In genomic region chr12:54159140-54159539, GRCh38 we compare ENCODE assay signal across 8 cellular contexts. TPM values are rescaled to one million over a fixed set of nuclear protein-coding genes. Genes with fewer than 3 reads are reported as not detected.
DNase-seq lines count a peak whose midpoint lies in the region; ATAC-seq and TF ChIP-seq lines count a peak whose summit lies in the region.

No MANE protein-coding gene starts in this region.

- peaks cover 15% of the 10 kb centered on the region; the same call in 1 of the 2 replicates for H3K27me3 ChIP-seq in SJCRH30
- H3K27me3 ChIP-seq in uterus: no peaks in the 10 kb centered on the region

- ATAC-seq in GM19351 (IDR thresholded peaks at IDR 0.05; ENCODE audit: unreplicated experiment): peak; percentile 98
- peak; percentile 68 for ATAC-seq in left colon

- H3K4me3 ChIP-seq in SJCRH30 (no peak overlapping the region), uterus (no peak overlapping the region)

- TF ChIP-seq CTCF in uterus (IDR thresholded peaks at IDR 0.05): no peak

- H3K9me3 ChIP-seq in SJCRH30 (replicated peaks) (no peaks in the 10 kb centered on the region), uterus (no peaks in the 10 kb centered on the region)

- no peak for TF ChIP-seq POLR2A in uterus (IDR thresholded peaks at IDR 0.05)

- no peaks in the 10 kb centered on the region for H3K36me3 ChIP-seq in SJCRH30
- H3K36me3 ChIP-seq in uterus: no peaks in the 10 kb centered on the region

- no peaks in the 10 kb centered on the region for H3K4me1 ChIP-seq in SJCRH30
- H3K4me1 ChIP-seq in uterus: no peaks in the 10 kb centered on the region

- intact Hi-C loops in left colon (cut with DNase I, micrococcal nuclease) (no loop called here), uterus (cut with DNase I; ENCODE audit: low total_unique reads) (no loop called here)

- DNase-seq in Daoy (ENCODE audit: low read depth) (peak; percentile 54), HuH-7.5 (ENCODE audit: low spot score) (peak; percentile 90), SJCRH30 (peak; percentile 50 to 71), left colon (peak; percentile 26 to 30), foreskin melanocyte (no peak), uterus (no peak), OCI-M1 (lab: John Stamatoyannopoulos, UW) (no peak)

- H3K27ac ChIP-seq in SJCRH30 (no peak overlapping the region), uterus (no peak overlapping the region)

RNA-seq across cellular contexts. Expression of gene SMUG1, which starts 29.6 kb away (rescaled TPM):
- 67.7 and 71.6 TPM in 2 replicates for total RNA-seq in Daoy (2014; rRNA removed; shearing (Covaris generic))
- 25.9 and 30.1 TPM in 2 replicates for total RNA-seq in SJCRH30 (2014; rRNA removed; shearing (Covaris generic))
- total RNA-seq in left colon (10 to 100 TPM; 28.0 to 31.4 TPM), uterus (10 to 100 TPM in 3 of 4 donors, 1 to 10 TPM in 1; 8.2 to 39.7 (median 19.2) TPM)

Comparison
In these comparisons a context has a peak if more than half of its experiments do, and no peak if none do; other contexts are left out.
1. DNase-seq: peak in Daoy (single experiment), HuH-7.5 (single experiment), SJCRH30 (2 of 2) and left colon (2 of 2); none in foreskin melanocyte (single experiment), uterus (0 of 2) and OCI-M1 (single experiment).